In genomic region chr4:80014531-80014930, GRCh38 we compare ENCODE assay signal across 22 cellular contexts.
"Had no signal": no experiment of that assay in that cellular context is flagged by ENCODE, and none has a peak within 500 bp of the region (broad histone marks: within the 10 kb centered on the region; RNA-seq: fewer than 3 reads in every experiment).

No MANE protein-coding gene starts in this region.

- H3K27ac ChIP-seq: gastrocnemius medialis, pancreas, right lobe of liver had no signal

- H3K4me1 ChIP-seq: gastrocnemius medialis, right lobe of liver had no signal

- H3K4me3 ChIP-seq: gastrocnemius medialis, pancreas, right lobe of liver, tibial artery had no signal

- H3K36me3 ChIP-seq: pancreas had no signal

- H3K9me3 ChIP-seq: gastrocnemius medialis, pancreas, right lobe of liver, tibial artery had no signal

- DNase-seq: activated B cell treated with CpG ODN at 0.5 μM for 24 hours; activated CD4-positive, alpha-beta T cell treated with anti-CD3 and anti-CD28 coated beads for 36 hours; activated CD4-positive, alpha-beta T cell treated with anti-CD3 and anti-CD28 coated beads, Interleukin-2, amount 50 U/mL, for 48 hours; activated naive CD4-positive, alpha-beta T cell treated with anti-CD3 and anti-CD28 coated beads for 36 hours; activated T-cell treated with anti-CD3 and anti-CD28 coated beads, Interleukin-2, amount 50 U/mL, for 48 hours; anterior cingulate cortex; caudate nucleus; dermis blood vessel endothelial cell; effector CD8-positive, alpha-beta T cell; erythroblast; gastrocnemius medialis; hippocampal formation; left ventricle myocardium superior; mammary epithelial cell; pancreas; right lobe of liver; small intestine; stimulated activated CD4-positive, alpha-beta T cell treated with anti-CD3 and anti-CD28 coated beads, Interleukin-2, amount 100 ng/mL, for 24 hours; stimulated activated naive CD8-positive, alpha-beta T cell treated with anti-CD3 and anti-CD28 coated beads, Interleukin-15, amount 100 ng/mL, for 72 hours; T1000; tibial artery had no signal

- H3K27me3 ChIP-seq: gastrocnemius medialis, pancreas, right lobe of liver, tibial artery had no signal

- ATAC-seq: activated CD4-positive, alpha-beta T cell treated with anti-CD3 and anti-CD28 coated beads for 36 hours; gastrocnemius medialis; left ventricle myocardium superior; pancreas; right lobe of liver; stimulated activated effector memory CD8-positive, alpha-beta T cell treated with anti-CD3 and anti-CD28 coated beads, Interleukin-12 subunit alpha, Interleukin-12 subunit beta, amount 100 ng/mL, for 72 hours; stimulated activated naive CD8-positive, alpha-beta T cell treated with anti-CD3 and anti-CD28 coated beads, Interleukin-15, amount 100 ng/mL, for 72 hours had no signal
